Comparison of ENCODE assay signal across 24 cellular contexts in genomic region chr22:48752451-48753380, GRCh38.
A peak's percentile ranks its signal among the peaks of the same experiment; 100 is the strongest.
DNase-seq lines count a peak whose midpoint lies in the region; ATAC-seq and TF ChIP-seq lines count a peak whose summit lies in the region.
"Had no signal": no experiment of that assay in that cellular context is flagged by ENCODE, and none has a peak within 500 bp of the region (broad histone marks: within the 10 kb centered on the region; RNA-seq: fewer than 3 reads in every experiment).

No MANE protein-coding gene starts in this region.

- H3K4me1 Mint-ChIP-seq in activated CD8-positive, alpha-beta memory T cell treated with anti-CD3 and anti-CD28 coated beads, Interleukin-2, amount 10 ng/mL, durations not matched to agents 7 days and 5 days: no peaks in the 10 kb centered on the region
- H3K4me1 Mint-ChIP-seq: activated CD4-positive, alpha-beta T cell treated with anti-CD3 and anti-CD28 coated beads for 36 hours; stimulated activated naive B cell treated with anti-CD40 and anti-IgM and Interleukin-4, amounts not matched to agents 10 μg/mL and 1 μg/mL and 100 μg/mL, for 72 hours; T-helper 17 cell had no signal

- H3K36me3 ChIP-seq in right atrium auricular region (no peaks in the 10 kb centered on the region), heart right ventricle (no peaks in the 10 kb centered on the region)
- H3K36me3 ChIP-seq: BLaER1 treated with 17β-estradiol and CSF1 and Interleukin-3, amounts not matched to agents 10 nM and 100 nM; colonic mucosa; gastroesophageal sphincter; spleen had no signal

- H3K4me3 ChIP-seq in right atrium auricular region (no peak overlapping the region), heart right ventricle (no peak overlapping the region), lower leg skin (ENCODE audit: low read depth, poor library complexity, severe bottlenecking) (no peak overlapping the region)
- H3K4me3 ChIP-seq: BLaER1 treated with 17β-estradiol and CSF1 and Interleukin-3, amounts not matched to agents 10 nM and 100 nM; colonic mucosa; gastroesophageal sphincter; spleen had no signal

- no peaks in the 10 kb centered on the region for H3K4me1 ChIP-seq in right atrium auricular region
- no peaks in the 10 kb centered on the region for H3K4me1 ChIP-seq in heart right ventricle
- H3K4me1 ChIP-seq: BLaER1 treated with 17β-estradiol and CSF1 and Interleukin-3, amounts not matched to agents 10 nM and 100 nM; colonic mucosa; gastroesophageal sphincter; spleen had no signal

- no peaks in the 10 kb centered on the region for H3K36me3 Mint-ChIP-seq in activated CD8-positive, alpha-beta memory T cell treated with anti-CD3 and anti-CD28 coated beads, Interleukin-2, amount 10 ng/mL, durations not matched to agents 7 days and 5 days
- H3K36me3 Mint-ChIP-seq: stimulated activated naive B cell treated with anti-CD40 and anti-IgM and Interleukin-4, amounts not matched to agents 10 μg/mL and 1 μg/mL and 100 μg/mL, for 72 hours had no signal

- H3K27ac ChIP-seq in right atrium auricular region (no peak overlapping the region), heart right ventricle (no peak overlapping the region)
- H3K27ac ChIP-seq: BLaER1 treated with 17β-estradiol and CSF1 and Interleukin-3, amounts not matched to agents 10 nM and 100 nM; colonic mucosa; gastroesophageal sphincter; HL-60; spleen had no signal

- TF ChIP-seq CTCF in right atrium auricular region (IDR thresholded peaks at IDR 0.05) (no peak), heart right ventricle (IDR thresholded peaks at IDR 0.05) (no peak), lower leg skin (IDR thresholded peaks at IDR 0.05) (no peak)

- H3K9me3 ChIP-seq in right atrium auricular region (no peaks in the 10 kb centered on the region), heart right ventricle (no peaks in the 10 kb centered on the region)
- H3K9me3 ChIP-seq: BLaER1 treated with 17β-estradiol and CSF1 and Interleukin-3, amounts not matched to agents 10 nM and 100 nM; colonic mucosa; gastroesophageal sphincter; spleen had no signal

- intact Hi-C loops in heart right ventricle (cut with DNase I) (no loop called here), lower leg skin (cut with DNase I; ENCODE audit: low total_unique reads) (no loop called here)

- H3K27ac Mint-ChIP-seq in activated CD8-positive, alpha-beta memory T cell treated with anti-CD3 and anti-CD28 coated beads, Interleukin-2, amount 10 ng/mL, durations not matched to agents 7 days and 5 days: no peak overlapping the region
- H3K27ac Mint-ChIP-seq: activated CD4-positive, alpha-beta T cell treated with anti-CD3 and anti-CD28 coated beads for 36 hours; stimulated activated naive B cell treated with anti-CD40 and anti-IgM and Interleukin-4, amounts not matched to agents 10 μg/mL and 1 μg/mL and 100 μg/mL, for 72 hours; T-helper 17 cell had no signal

- no peak for TF ChIP-seq POLR2A in lower leg skin (IDR thresholded peaks at IDR 0.05)

- H3K4me3 Mint-ChIP-seq in activated CD8-positive, alpha-beta memory T cell treated with anti-CD3 and anti-CD28 coated beads, Interleukin-2, amount 10 ng/mL, durations not matched to agents 7 days and 5 days: no peak overlapping the region
- H3K4me3 Mint-ChIP-seq: activated CD4-positive, alpha-beta T cell treated with anti-CD3 and anti-CD28 coated beads for 36 hours; stimulated activated naive B cell treated with anti-CD40 and anti-IgM and Interleukin-4, amounts not matched to agents 10 μg/mL and 1 μg/mL and 100 μg/mL, for 72 hours; T-helper 17 cell had no signal

- DNase-seq in right atrium auricular region (ENCODE audit: low spot score) (peak; percentile 42), heart right ventricle (no peak), lower leg skin (ENCODE audit: low spot score in 2 of 2) (peak; percentile 8 to 58), ureter (ENCODE audit: low spot score) (peak; percentile 33), NCI-H774 (lab: John Stamatoyannopoulos, UW) (no peak)
- peak; percentile 14 for DNase-seq in activated CD8-positive, alpha-beta memory T cell treated with anti-CD3 and anti-CD28 coated beads, Interleukin-2, amount 10 ng/mL, durations not matched to agents 7 days and 5 days
- DNase-seq: activated CD4-positive, alpha-beta T cell treated with anti-CD3 and anti-CD28 coated beads for 36 hours; activated gamma-delta T cell treated with Interleukin-2 at 50 U/mL for 16 hours; COR-L47; DMS79 treated with DMSO at 0.1 percent for 48 hours; kidney; NCI-H1694 treated with DMSO at 0.1 percent for 48 hours; NCI-H2171 treated with DMSO at 0.1 percent for 48 hours; NCI-H524; spleen; stimulated activated CD4-positive, alpha-beta T cell treated with anti-CD3 and anti-CD28 coated beads, Interleukin-2, amount 100 ng/mL, for 48 hours; stimulated activated naive B cell treated with anti-CD40 and anti-IgM and Interleukin-4, amounts not matched to agents 10 μg/mL and 1 μg/mL and 100 μg/mL, for 72 hours; T-helper 17 cell had no signal

- CTCF ChIA-PET in activated CD8-positive, alpha-beta memory T cell treated with anti-CD3 and anti-CD28 coated beads, Interleukin-2, amount 10 ng/mL, durations not matched to agents 7 days and 5 days (lab: Charles Lee): no interaction called here

- peaks cover 4% of the 10 kb centered on the region for H3K9me3 Mint-ChIP-seq in activated CD8-positive, alpha-beta memory T cell treated with anti-CD3 and anti-CD28 coated beads, Interleukin-2, amount 10 ng/mL, durations not matched to agents 7 days and 5 days (ENCODE audit: low read depth)
- H3K9me3 Mint-ChIP-seq: stimulated activated naive B cell treated with anti-CD40 and anti-IgM and Interleukin-4, amounts not matched to agents 10 μg/mL and 1 μg/mL and 100 μg/mL, for 72 hours had no signal

- H3K27me3 Mint-ChIP-seq in activated CD8-positive, alpha-beta memory T cell treated with anti-CD3 and anti-CD28 coated beads, Interleukin-2, amount 10 ng/mL, durations not matched to agents 7 days and 5 days: no peaks in the 10 kb centered on the region
- H3K27me3 Mint-ChIP-seq: activated CD4-positive, alpha-beta T cell treated with anti-CD3 and anti-CD28 coated beads for 36 hours had no signal

- H3K27me3 ChIP-seq in right atrium auricular region (no peaks in the 10 kb centered on the region), heart right ventricle (peaks cover 0 to 29% (median 7%) of the 10 kb centered on the region in 7 donors)
- H3K27me3 ChIP-seq: colonic mucosa had no signal

- WGBS in heart right ventricle, 2 donors: 72 to 76% methylated on average over 22 of the region's 22 CpGs
- 76 to 78% methylated on average over 21 to 22 of the region's 22 CpGs for WGBS in lower leg skin, 2 donors

- no peak for ATAC-seq in heart right ventricle
- ATAC-seq in activated CD8-positive, alpha-beta memory T cell treated with anti-CD3 and anti-CD28 coated beads, Interleukin-2, amount 10 ng/mL, durations not matched to agents 7 days and 5 days: no peak
- ATAC-seq in HG03442 (IDR thresholded peaks at IDR 0.05; ENCODE audit: unreplicated experiment): no peak
- ATAC-seq in GM18511 (IDR thresholded peaks at IDR 0.05; ENCODE audit: unreplicated experiment): no peak
- ATAC-seq: activated CD4-positive, alpha-beta T cell treated with anti-CD3 and anti-CD28 coated beads for 36 hours; gastroesophageal sphincter; stimulated activated naive B cell treated with anti-CD40 and anti-IgM and Interleukin-4, amounts not matched to agents 10 μg/mL and 1 μg/mL and 100 μg/mL, for 72 hours; T-helper 17 cell had no signal

Comparison
In these comparisons a context has a peak if more than half of its experiments do, and no peak if none do; other contexts are left out.
1. DNase-seq: peak in right atrium auricular region (single experiment), activated CD8-positive, alpha-beta memory T cell treated with anti-CD3 and anti-CD28 coated beads, Interleukin-2, amount 10 ng/mL, durations not matched to agents 7 days and 5 days (single experiment), lower leg skin (2 of 2) and ureter (single experiment); none in heart right ventricle (0 of 2) and NCI-H774 (single experiment).